ENCODE assay signal across 9 cellular contexts in the genomic region with DNA sequence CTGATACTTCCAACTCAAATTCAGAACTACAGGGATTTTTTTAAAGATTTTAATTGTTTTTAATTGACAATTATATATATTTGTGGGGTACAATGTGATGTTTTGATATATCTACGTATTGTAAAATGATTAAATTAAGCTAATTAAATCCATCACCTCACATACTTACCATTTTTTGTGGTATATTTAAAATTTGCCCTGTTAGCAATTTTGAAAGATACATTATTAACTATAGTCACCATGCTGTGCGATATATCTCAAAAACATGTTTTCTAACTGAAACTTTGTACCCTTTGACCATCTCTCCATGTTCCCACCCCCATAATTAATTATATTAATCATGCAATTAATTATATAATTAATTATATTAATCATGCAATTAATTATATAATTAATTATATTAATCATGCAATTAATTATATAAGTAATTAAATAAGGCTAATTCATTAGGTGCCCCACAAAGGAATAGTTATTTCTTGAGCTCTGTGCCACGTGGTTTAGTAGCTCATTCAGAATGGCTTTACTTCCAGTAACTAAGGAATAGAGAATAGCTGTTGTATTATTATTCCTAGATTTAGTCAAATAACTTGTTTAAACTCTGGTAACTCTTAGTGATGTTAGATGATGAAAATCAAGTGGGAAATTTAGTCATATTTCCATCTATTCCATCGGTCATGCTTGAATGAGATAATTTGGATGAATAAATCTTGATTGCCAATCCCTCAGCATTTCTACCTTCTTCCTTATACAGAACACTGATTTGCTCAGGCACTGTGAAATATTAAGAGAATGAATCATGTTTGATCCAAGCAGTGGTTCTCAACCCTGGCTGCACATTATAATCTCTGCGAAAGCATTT. TPM values are rescaled to one million over a fixed set of nuclear protein-coding genes. Genes with fewer than 3 reads are reported as not detected.
DNase-seq lines count a peak whose midpoint lies in the region; ATAC-seq and TF ChIP-seq lines count a peak whose summit lies in the region.
"Had no signal": no experiment of that assay in that cellular context is flagged by ENCODE, and none has a peak within 500 bp of the region (broad histone marks: within the 10 kb centered on the region; RNA-seq: fewer than 3 reads in every experiment).

No MANE protein-coding gene starts in this region.

- peaks cover 15% of the 10 kb centered on the region for H3K4me1 Mint-ChIP-seq in activated T-cell treated with anti-CD3 and anti-CD28 coated beads, Interleukin-2, amount 50 U/mL, for 4 hours (ENCODE audit: low read depth)
- peaks cover 21% of the 10 kb centered on the region for H3K4me1 Mint-ChIP-seq in activated CD4-positive, alpha-beta memory T cell treated with anti-CD3 and anti-CD28 coated beads, Interleukin-2, amount 10 ng/mL, durations not matched to agents 7 days and 5 days

- POLR2A ChIA-PET in activated CD4-positive, alpha-beta memory T cell treated with anti-CD3 and anti-CD28 coated beads, Interleukin-2, amount 10 ng/mL, durations not matched to agents 7 days and 5 days (lab: Charles Lee): interaction anchor here (0.7 to 1.9 kb wide), 2 partner anchors 10 to 39 kb away, joined by 3 to 10 read pairs; a partner anchor contains a TSS
- POLR2A ChIA-PET in RWPE1 (lab: Yijun Ruan, JAX; ENCODE audit: low non-redundant PET): no interaction called here

- H3K27me3 Mint-ChIP-seq in activated T-cell treated with anti-CD3 and anti-CD28 coated beads, Interleukin-2, amount 50 U/mL, for 4 hours (ENCODE audit: low read depth): peaks cover 5% of the 10 kb centered on the region
- H3K27me3 Mint-ChIP-seq in activated CD4-positive, alpha-beta memory T cell treated with anti-CD3 and anti-CD28 coated beads, Interleukin-2, amount 10 ng/mL, durations not matched to agents 7 days and 5 days: peaks cover 6% of the 10 kb centered on the region

- CTCF ChIA-PET in activated CD4-positive, alpha-beta memory T cell treated with anti-CD3 and anti-CD28 coated beads, Interleukin-2, amount 10 ng/mL, durations not matched to agents 7 days and 5 days (lab: Charles Lee): interaction anchor here (1.1 to 4.2 kb wide), 13 partner anchors 9 to 245 kb away, joined by 3 to 60 read pairs (median 8); a partner anchor contains a TSS
- CTCF ChIA-PET in RWPE1 (lab: Yijun Ruan, JAX): interaction anchor here (0.6 to 1.5 kb wide), 2 partner anchors 147 to 245 kb away, joined by 7 to 8 read pairs; no protein-coding TSS in a partner anchor

- WGBS in aorta, 2 donors: 52 to 53% methylated on average over 5 of the region's 5 CpGs

- H3K4me1 ChIP-seq in iPS-18a (ENCODE audit: control insufficient read depth, low read depth, low read length) (peaks cover 5% of the 10 kb centered on the region), stomach smooth muscle (ENCODE audit: control insufficient read depth, insufficient read depth, low read length) (peaks cover 3% of the 10 kb centered on the region), aorta (ENCODE audit: control insufficient read depth in 1 of 2, insufficient read depth in 2 of 2, low read length in 2 of 2) (no peaks in the 10 kb centered on the region)

- no peak for TF ChIP-seq CTCF in RWPE1 (conservative IDR thresholded peaks at IDR 0.05; ENCODE audit: low read depth)

- H3K36me3 ChIP-seq in iPS-18a (ENCODE audit: control insufficient read depth, low read depth, low read length): no peaks in the 10 kb centered on the region
- H3K36me3 ChIP-seq in stomach smooth muscle (ENCODE audit: control insufficient read depth in 2 of 2, insufficient read depth in 2 of 2, low read length in 2 of 2): no peaks in the 10 kb centered on the region
- no peaks in the 10 kb centered on the region for H3K36me3 ChIP-seq in aorta (ENCODE audit: control insufficient read depth in 1 of 2, insufficient read depth in 2 of 2, low read length in 1 of 2)
- H3K36me3 ChIP-seq: SJSA1 had no signal

- no peak for ATAC-seq in activated T-cell treated with anti-CD3 and anti-CD28 coated beads, Interleukin-2, amount 50 U/mL, for 4 hours
- ATAC-seq in GM21515 (IDR thresholded peaks at IDR 0.05; ENCODE audit: unreplicated experiment) (no peak), aorta (ENCODE audit: low FRiP score) (no peak)

- peak overlapping the region; percentile 13 for H3K27ac ChIP-seq in iPS-18a (ENCODE audit: low read length)
- H3K27ac ChIP-seq in stomach smooth muscle (ENCODE audit: low read length): no peak overlapping the region
- no peak overlapping the region for H3K27ac ChIP-seq in RWPE1
- no peak overlapping the region for H3K27ac ChIP-seq in aorta (ENCODE audit: low read depth in 1 of 2, low read length in 2 of 2)
- H3K27ac ChIP-seq: SJSA1 had no signal

- peak overlapping the region; percentile 82 for H3K9ac ChIP-seq in iPS-18a (ENCODE audit: low read length)
- no peak overlapping the region for H3K9ac ChIP-seq in stomach smooth muscle (ENCODE audit: low read length in 2 of 2)

- H3K27me3 ChIP-seq in iPS-18a (ENCODE audit: control insufficient read depth, insufficient read depth, low read length): no peaks in the 10 kb centered on the region
- H3K27me3 ChIP-seq in stomach smooth muscle (ENCODE audit: control insufficient read depth in 1 of 2, insufficient read depth in 2 of 2, low read length in 2 of 2): no peaks in the 10 kb centered on the region
- H3K27me3 ChIP-seq in aorta (ENCODE audit: control insufficient read depth in 1 of 2, insufficient read depth in 2 of 2, low read length in 1 of 2): no peaks in the 10 kb centered on the region

- intact Hi-C loops in aorta (cut with DNase I): loop anchor here in 1 of 2 donors (5.0 kb wide), 2 partner anchors 165 to 245 kb away; no protein-coding TSS in a partner anchor

- H3K36me3 Mint-ChIP-seq in activated T-cell treated with anti-CD3 and anti-CD28 coated beads, Interleukin-2, amount 50 U/mL, for 4 hours (ENCODE audit: insufficient read depth): no peaks in the 10 kb centered on the region
- no peaks in the 10 kb centered on the region for H3K36me3 Mint-ChIP-seq in activated CD4-positive, alpha-beta memory T cell treated with anti-CD3 and anti-CD28 coated beads, Interleukin-2, amount 10 ng/mL, durations not matched to agents 7 days and 5 days (ENCODE audit: low read depth)

- H3K27ac Mint-ChIP-seq in activated CD4-positive, alpha-beta memory T cell treated with anti-CD3 and anti-CD28 coated beads, Interleukin-2, amount 10 ng/mL, durations not matched to agents 7 days and 5 days: no peak overlapping the region

- H3K9me3 ChIP-seq in iPS-18a (ENCODE audit: control insufficient read depth, low read depth, low read length): no peaks in the 10 kb centered on the region
- no peaks in the 10 kb centered on the region for H3K9me3 ChIP-seq in stomach smooth muscle (ENCODE audit: control insufficient read depth in 2 of 2, low read length in 2 of 2)
- H3K9me3 ChIP-seq in aorta (ENCODE audit: control insufficient read depth, low read length): no peaks in the 10 kb centered on the region
- H3K9me3 ChIP-seq: SJSA1 had no signal

- DNase-seq in activated T-cell treated with anti-CD3 and anti-CD28 coated beads, Interleukin-2, amount 50 U/mL, for 4 hours: no peak
- no peak for DNase-seq in activated T-cell treated with anti-CD3 and anti-CD28 coated beads, Interleukin-2, amount 50 U/mL, for 1 hour
- no peak for DNase-seq in activated CD4-positive, alpha-beta memory T cell treated with anti-CD3 and anti-CD28 coated beads, Interleukin-2, amount 10 ng/mL, durations not matched to agents 7 days and 5 days
- DNase-seq in RWPE1 (ENCODE audit: low spot score) (no peak), aorta (no peak)

- peak overlapping the region; percentile 81 for H3K4me3 Mint-ChIP-seq in activated T-cell treated with anti-CD3 and anti-CD28 coated beads, Interleukin-2, amount 50 U/mL, for 4 hours
- peak overlapping the region; percentile 73 for H3K4me3 Mint-ChIP-seq in activated CD4-positive, alpha-beta memory T cell treated with anti-CD3 and anti-CD28 coated beads, Interleukin-2, amount 10 ng/mL, durations not matched to agents 7 days and 5 days

- peak overlapping the region; percentile 89 for H3K4me3 ChIP-seq in iPS-18a (ENCODE audit: low read length)
- H3K4me3 ChIP-seq in stomach smooth muscle (ENCODE audit: low read length in 2 of 2): peak overlapping the region; percentile 90
- peak overlapping the region in 1 of 2 donors; percentile 56 for H3K4me3 ChIP-seq in aorta (ENCODE audit: low read length in 2 of 2)
- H3K4me3 ChIP-seq: SJSA1 had no signal

- no peaks in the 10 kb centered on the region for H3K9me3 Mint-ChIP-seq in activated T-cell treated with anti-CD3 and anti-CD28 coated beads, Interleukin-2, amount 50 U/mL, for 4 hours
- no peaks in the 10 kb centered on the region for H3K9me3 Mint-ChIP-seq in activated CD4-positive, alpha-beta memory T cell treated with anti-CD3 and anti-CD28 coated beads, Interleukin-2, amount 10 ng/mL, durations not matched to agents 7 days and 5 days

RNA-seq across cellular contexts. Expression of a gene that starts 25.1 kb away (rescaled TPM):
- total RNA-seq in activated T-cell treated with anti-CD3 and anti-CD28 coated beads, Interleukin-2, amount 50 U/mL, for 4 hours: 10 to 100 TPM; 64.2 to 71.1 (median 70.3) TPM
- total RNA-seq in activated CD4-positive, alpha-beta memory T cell treated with anti-CD3 and anti-CD28 coated beads, Interleukin-2, amount 10 ng/mL, durations not matched to agents 7 days and 5 days: 10 to 100 TPM; 62.7 to 63.7 TPM
- 10 to 100 TPM; 27.0 to 34.3 TPM for total RNA-seq in aorta
- 10 to 100 TPM in 1 of 2 donors, 1 to 10 TPM in 1; 9.5 to 22.0 TPM for polyA plus RNA-seq in aorta

RNA-seq across cellular contexts. Expression of a gene that starts 38.2 kb away (rescaled TPM):
- 10 to 100 TPM; 27.7 to 30.5 (median 28.9) TPM for total RNA-seq in activated T-cell treated with anti-CD3 and anti-CD28 coated beads, Interleukin-2, amount 50 U/mL, for 4 hours
- 10 to 100 TPM; 53.9 to 57.8 TPM for total RNA-seq in activated CD4-positive, alpha-beta memory T cell treated with anti-CD3 and anti-CD28 coated beads, Interleukin-2, amount 10 ng/mL, durations not matched to agents 7 days and 5 days
- total RNA-seq in aorta: 10 to 100 TPM; 52.1 to 69.2 TPM
- polyA plus RNA-seq in aorta: 10 to 100 TPM in 1 of 2 donors, 1 to 10 TPM in 1; 6.9 to 12.9 TPM
